Comparison of ENCODE assay signal across 8 cellular contexts in genomic region chr2:225581906-225582305, GRCh38.
"Had no signal": no experiment of that assay in that cellular context is flagged by ENCODE, and none has a peak within 500 bp of the region (broad histone marks: within the 10 kb centered on the region; RNA-seq: fewer than 3 reads in every experiment).

No MANE protein-coding gene starts in this region.

- H3K4me2 ChIP-seq: GM23338 had no signal

- H2AFZ ChIP-seq: GM23338 had no signal

- FAIRE-seq: H1, H54, HTR-8/SVneo, K562 had no signal

- DNase-seq: H9, HCEC 1CT, IMR-90 had no signal

- H3K4me3 ChIP-seq: GM23338, K562 had no signal
